22 cellular contexts compared by ENCODE assay signal in genomic region chr19:4578552-4579248, GRCh38. TPM values are rescaled to one million over a fixed set of nuclear protein-coding genes. Genes with fewer than 3 reads are reported as not detected.
DNase-seq lines count a peak whose midpoint lies in the region; ATAC-seq, FAIRE-seq and TF ChIP-seq lines count a peak whose summit lies in the region.
"Had no signal": no experiment of that assay in that cellular context is flagged by ENCODE, and none has a peak within 500 bp of the region (broad histone marks: within the 10 kb centered on the region; RNA-seq: fewer than 3 reads in every experiment).

No MANE protein-coding gene starts in this region.

- CTCF ChIA-PET in SK-N-SH (lab: Yijun Ruan, JAX) (interaction anchor here (1.2 to 6.0 kb wide), 5 partner anchors 11 to 57 kb away, joined by 4 to 58 read pairs (median 4); no protein-coding TSS in a partner anchor), K562 (lab: Yijun Ruan, JAX; ENCODE audit: low intra/inter-chr PET ratio) (no interaction called here), PC-3 (lab: Charles Lee) (interaction anchor here (0.7 kb wide), 1 partner anchor 11 kb away, joined by 4 read pairs; no protein-coding TSS in a partner anchor)

- H3K36me3 Mint-ChIP-seq in nephron (ENCODE audit: low read depth), result no peaks in the 10 kb centered on the region

- ATAC-seq in SK-N-SH treated with all-trans-retinoic acid at 6 μM for 48 hours, result no peak
- no peak for ATAC-seq in K562
- no peak for ATAC-seq in PC-3

- H3K27ac Mint-ChIP-seq in nephron, result peak overlapping the region in 1 of 3 experiments; percentile 51

- H3K9me2 ChIP-seq in SK-N-SH, result no peaks in the 10 kb centered on the region
- H3K9me2 ChIP-seq in PC-3 (replicated peaks; ENCODE audit: low read length), result no peaks in the 10 kb centered on the region

- H3K9me3 Mint-ChIP-seq in nephron, result no peaks in the 10 kb centered on the region

- no peak for FAIRE-seq in K562 (lab: Jason Lieb, UNC)
- FAIRE-seq: H54 had no signal

- no peaks in the 10 kb centered on the region for H3K9me1 ChIP-seq in K562 (ENCODE audit: control insufficient read depth, insufficient read depth, low read length)

- intact Hi-C loops in K562 (cut with micrococcal nuclease), result no loop called here
- intact Hi-C loops in PC-3 (cut with micrococcal nuclease), result loop anchor here (5.0 kb wide), 1 partner anchor 54 kb away; no protein-coding TSS in a partner anchor

- TF ChIP-seq POLR2A in K562 (conservative IDR thresholded peaks at IDR 0.05), result no peak

- H3K27me3 ChIP-seq in SK-N-SH (ENCODE audit: insufficient read depth), result peaks cover 14% of the 10 kb centered on the region; the same call in 1 of the 2 replicates
- no peaks in the 10 kb centered on the region for H3K27me3 ChIP-seq in K562 (ENCODE audit: control insufficient read depth in 2 of 2, insufficient read depth in 2 of 2, low read length in 2 of 2)
- H3K27me3 ChIP-seq in PC-3 (ENCODE audit: low read length), result peaks cover 7% of the 10 kb centered on the region; the same call in 1 of the 2 replicates

- no peak overlapping the region for H3K4me2 ChIP-seq in SK-N-SH
- no peak overlapping the region for H3K4me2 ChIP-seq in K562 (ENCODE audit: insufficient read depth, low read length)
- H3K4me2 ChIP-seq in PC-3 (ENCODE audit: low read length), result no peak overlapping the region
- H3K4me2 ChIP-seq: BLaER1 treated with 17β-estradiol and CSF1 and Interleukin-3, amounts not matched to agents 10 nM and 100 nM; KMS-11; PC-9 had no signal

- no peak overlapping the region for H2AFZ ChIP-seq in SK-N-SH (ENCODE audit: low read depth)
- H2AFZ ChIP-seq in K562 (ENCODE audit: low read depth, low read length), result no peak overlapping the region
- no peak overlapping the region for H2AFZ ChIP-seq in PC-3 (ENCODE audit: low read length)
- H2AFZ ChIP-seq: PC-9 had no signal

- TF ChIP-seq CTCF in SK-N-SH (IDR thresholded peaks at IDR 0.05), result no peak
- no peak for TF ChIP-seq CTCF in K562 (IDR thresholded peaks at IDR 0.05 in 2 of 3, conservative IDR thresholded peaks at IDR 0.05 in 1 of 3; ENCODE audit: insufficient read depth in 2 of 3, low read depth in 1 of 3, low read length in 3 of 3)
- no peak for TF ChIP-seq CTCF in nephron (IDR thresholded peaks at IDR 0.05; ENCODE audit: unreplicated experiment in 3 of 3)
- no peak for TF ChIP-seq CTCF in PC-3 (conservative IDR thresholded peaks at IDR 0.05; ENCODE audit: low read depth, low read length)

- WGBS in SK-N-SH (ENCODE audit: low lambda C conversion rate), result 27% methylated on average over 11 of the region's 11 CpGs
- 42% methylated on average over 10 of the region's 11 CpGs for WGBS in K562 (ENCODE audit: insufficient coverage, low coverage, missing lambda C conversion rate)

- peak overlapping the region; percentile 78 to 83 (median 82) for H3K4me3 Mint-ChIP-seq in nephron

- TF ChIP-seq EP300 in SK-N-SH (IDR thresholded peaks at IDR 0.05; ENCODE audit: borderline replicate concordance in 1 of 2, low read depth in 1 of 2, low read length in 1 of 2), result no peak
- no peak for TF ChIP-seq EP300 in K562 (IDR thresholded peaks at IDR 0.05; ENCODE audit: low read length)

- POLR2A ChIA-PET in SK-N-SH (lab: Yijun Ruan, JAX) (no interaction called here), K562 (lab: Yijun Ruan, JAX) (interaction anchor here (0.7 kb wide), 1 partner anchor 57 kb away, joined by 3 read pairs; no protein-coding TSS in a partner anchor), PC-3 (lab: Charles Lee; ENCODE audit: unreplicated experiment) (no interaction called here)

- in situ Hi-C loops in K562 (cut with MboI), result loop anchor here (5.0 to 10.0 kb wide), 2 partner anchors 59 to 216 kb away; partner anchors contain the start of genes FEM1A and TNFAIP8L1

- H3K9me3 ChIP-seq in SK-N-SH (no peaks in the 10 kb centered on the region), K562 (replicated peaks; ENCODE audit: control insufficient read depth, insufficient read depth, low read depth, low read length) (no peaks in the 10 kb centered on the region), PC-3 (ENCODE audit: low read length) (no peaks in the 10 kb centered on the region)
- H3K9me3 ChIP-seq: BLaER1 treated with 17β-estradiol and CSF1 and Interleukin-3, amounts not matched to agents 10 nM and 100 nM; SJSA1 had no signal

- no peaks in the 10 kb centered on the region for H3K79me2 ChIP-seq in SK-N-SH (ENCODE audit: insufficient read depth)
- H3K79me2 ChIP-seq in K562 (ENCODE audit: control insufficient read depth, insufficient read depth, low read length), result no peaks in the 10 kb centered on the region
- no peaks in the 10 kb centered on the region for H3K79me2 ChIP-seq in PC-3 (ENCODE audit: low read length)

- no peaks in the 10 kb centered on the region for H3K36me3 ChIP-seq in SK-N-SH (replicated peaks in 1 of 2; ENCODE audit: control insufficient read depth in 1 of 2, insufficient read depth in 2 of 2, low read length in 1 of 2)
- no peaks in the 10 kb centered on the region for H3K36me3 ChIP-seq in K562 (ENCODE audit: control insufficient read depth, insufficient read depth, low read length)
- H3K36me3 ChIP-seq in PC-3 (ENCODE audit: low read depth, low read length), result no peaks in the 10 kb centered on the region
- H3K36me3 ChIP-seq: BLaER1 treated with 17β-estradiol and CSF1 and Interleukin-3, amounts not matched to agents 10 nM and 100 nM; SJSA1 had no signal

- BruUV-seq in K562 (replicated peaks; lab: Mats Ljungman, UMichigan), result no TSS peak
- no TSS peak for BruUV-seq in PC-3 (replicated peaks; lab: Mats Ljungman, UMichigan)

- no peak overlapping the region for H3K27ac ChIP-seq in SK-N-SH (ENCODE audit: low read depth in 2 of 2, low read length in 1 of 2)
- no peak overlapping the region for H3K27ac ChIP-seq in K562 (ENCODE audit: extremely low read depth, low read depth, low read length)
- no peak overlapping the region for H3K27ac ChIP-seq in PC-3 (ENCODE audit: low read length)
- H3K27ac ChIP-seq: BLaER1 treated with 17β-estradiol and CSF1 and Interleukin-3, amounts not matched to agents 10 nM and 100 nM; KMS-11; PC-9; SJSA1 had no signal

- TF ChIP-seq RAD21 in SK-N-SH (IDR thresholded peaks at IDR 0.05; ENCODE audit: low read length) (no peak), K562 (CRISPR knock-in tag; conservative IDR thresholded peaks at IDR 0.05 in 1 of 2, IDR thresholded peaks at IDR 0.05 in 1 of 2) (no peak)

- H3K9ac ChIP-seq in SK-N-SH, result no peak overlapping the region
- H3K9ac ChIP-seq in K562 (ENCODE audit: insufficient read depth in 1 of 2, low read depth in 2 of 2, low read length in 2 of 2), result no peak overlapping the region
- no peak overlapping the region for H3K9ac ChIP-seq in PC-3 (ENCODE audit: low read length)
- H3K9ac ChIP-seq: BLaER1 treated with 17β-estradiol and CSF1 and Interleukin-3, amounts not matched to agents 10 nM and 100 nM; KMS-11 had no signal

- H3K4me3 ChIP-seq in SK-N-SH (ENCODE audit: low read depth in 2 of 2, low read length in 1 of 2), result no peak overlapping the region
- no peak overlapping the region for H3K4me3 ChIP-seq in K562
- H3K4me3 ChIP-seq in PC-3 (ENCODE audit: low read length), result no peak overlapping the region
- H3K4me3 ChIP-seq: BLaER1 treated with 17β-estradiol and CSF1 and Interleukin-3, amounts not matched to agents 10 nM and 100 nM; PC-9; SJSA1 had no signal

- peaks cover 34% of the 10 kb centered on the region for H3K4me1 Mint-ChIP-seq in nephron

- peaks cover 20% of the 10 kb centered on the region for H3F3A ChIP-seq in SK-N-SH (replicated peaks; ENCODE audit: insufficient read depth)
- H3F3A ChIP-seq in PC-3 (ENCODE audit: low read length, unreplicated experiment), result no peaks in the 10 kb centered on the region

- H3K27me3 Mint-ChIP-seq in nephron (ENCODE audit: low read depth), result peaks cover 26% of the 10 kb centered on the region

- H3K4me1 ChIP-seq in SK-N-SH (ENCODE audit: control insufficient read depth in 1 of 2, insufficient read depth in 2 of 2, low read depth in 1 of 2, low read length in 1 of 2), result no peaks in the 10 kb centered on the region; a peak in 1 of 4 replicates
- H3K4me1 ChIP-seq in K562 (replicated peaks in 1 of 2; ENCODE audit: control insufficient read depth in 2 of 2, insufficient read depth in 2 of 2, low read length in 2 of 2), result peaks cover 28 to 62% of the 10 kb centered on the region in 2 experiments
- peaks cover 20% of the 10 kb centered on the region for H3K4me1 ChIP-seq in PC-3 (ENCODE audit: insufficient read depth, low read length)

- DNase-seq in SK-N-SH (peak; percentile 24), K562 (ENCODE audit: extremely low read depth in 1 of 4, low spot score in 3 of 4) (no peak), DMS153 (lab: John Stamatoyannopoulos, UW) (no peak), PC-3 (no peak), occipital lobe (lab: John Stamatoyannopoulos, UW) (no peak), SW480 (ENCODE audit: low spot score) (no peak)
- DNase-seq: DMS 273 treated with DMSO at 0.1 percent for 48 hours, EL, NCI-H1092, NCI-H146, NCI-H2081, NCI-H748 treated with DMSO at 0.1 percent for 48 hours had no signal

- H4K20me1 ChIP-seq in SK-N-SH (ENCODE audit: insufficient read depth), result no peaks in the 10 kb centered on the region
- peaks cover 4% of the 10 kb centered on the region for H4K20me1 ChIP-seq in K562 (replicated peaks; ENCODE audit: control insufficient read depth, insufficient read depth, low read length)
- H4K20me1 ChIP-seq in PC-3 (ENCODE audit: low read length), result no peaks in the 10 kb centered on the region

RNA-seq across cellular contexts. Expression of gene SEMA6B, which starts 19.2 kb away (rescaled TPM):
- polyA plus RNA-seq in SK-N-SH (2012; rRNA removed), result 2.0 and 3.7 TPM in 2 replicates
- 1.2 and 1.9 TPM in 2 replicates for polyA plus RNA-seq in SK-N-SH (2012; cell fraction: cytosol; rRNA removed)
- polyA plus RNA-seq in SK-N-SH (2012; cell fraction: nucleus; rRNA removed), result 1.6 and 1.9 TPM in 2 replicates
- total RNA-seq in K562 (2011; cell fraction: chromatin; rRNA removed; ENCODE audit: low replicate concordance), result 3.4 and 12.9 TPM in 2 replicates
- 12.9 and 13.2 TPM in 2 replicates for total RNA-seq in K562 (2011; cell fraction: nucleolus; rRNA removed)
- 9.3 and 10.5 TPM in 2 replicates for total RNA-seq in K562 (2011; cell fraction: nucleoplasm; rRNA removed)
- total RNA-seq in K562 (2014; rRNA removed), result 2.5 and 2.7 TPM in 2 replicates
- 0.57 and 0.65 TPM in 2 replicates for total RNA-seq in K562 (2014; rRNA removed; fragmentation: Illumina TruSeq; extraction: Trizol)
- total RNA-seq in K562 (2015; rRNA removed; fragmentation: Illumina TruSeq; extraction: Trizol), result 0.83 and 1.1 TPM in 2 replicates
- total RNA-seq in K562 (2021), result 3.7 and 4.6 TPM in 2 replicates
- polyA plus RNA-seq in K562 (2011; rRNA removed), result 2.6 and 4.9 TPM in 2 replicates
- 6.8 and 8.8 TPM in 2 replicates for polyA plus RNA-seq in K562 (2011; cell fraction: cytosol; rRNA removed)
- polyA plus RNA-seq in K562 (2011; cell fraction: nucleus; rRNA removed), result 7.2 and 8.1 TPM in 2 replicates
- polyA plus RNA-seq in K562 (2012), result 1.3 and 1.6 TPM in 2 replicates
- polyA plus RNA-seq in K562 (2014; fragmentation: Illumina TruSeq; extraction: Trizol), result 1.4 and 2.7 TPM in 2 replicates
- polyA plus RNA-seq in K562 (2014; fragmentation: Nextera tagmentation; extraction: Ambion mirVana), result not detected
- polyA plus RNA-seq in K562 (2014; rRNA removed), result 1.7 and 3.8 TPM in 2 replicates
- 5.1 and 7.6 TPM in 2 replicates for polyA minus RNA-seq in K562 (2011; rRNA and poly(A)+ RNA removed)
- 9.4 and 13.2 TPM in 2 replicates for polyA minus RNA-seq in K562 (2011; cell fraction: cytosol; rRNA and poly(A)+ RNA removed)
- 4.4 and 7.0 TPM in 2 replicates for polyA minus RNA-seq in K562 (2011; cell fraction: nucleus; rRNA and poly(A)+ RNA removed)
- 7.3 and 9.0 TPM in 2 replicates for total RNA-seq in PC-3 (2014; rRNA removed)
- total RNA-seq in occipital lobe, result 32.0 TPM

RNA-seq across cellular contexts. Expression of gene LRG1, which starts 38.9 kb away (rescaled TPM):
- polyA plus RNA-seq in SK-N-SH (2012; rRNA removed), result 0.12 and 0.23 TPM in 2 replicates
- 0.10 and 0.14 TPM in 2 replicates for polyA plus RNA-seq in SK-N-SH (2012; cell fraction: cytosol; rRNA removed)
- 0.02 and 0.05 TPM in 2 replicates for polyA plus RNA-seq in SK-N-SH (2012; cell fraction: nucleus; rRNA removed)
- 5.0 and 14.6 TPM in 2 replicates for total RNA-seq in K562 (2011; cell fraction: chromatin; rRNA removed; ENCODE audit: low replicate concordance)
- 18.2 and 23.3 TPM in 2 replicates for total RNA-seq in K562 (2011; cell fraction: nucleolus; rRNA removed)
- 12.4 and 14.4 TPM in 2 replicates for total RNA-seq in K562 (2011; cell fraction: nucleoplasm; rRNA removed)
- total RNA-seq in K562 (2014; rRNA removed), result 8.4 and 10.6 TPM in 2 replicates
- total RNA-seq in K562 (2014; rRNA removed; fragmentation: Illumina TruSeq; extraction: Trizol), result 3.8 and 4.6 TPM in 2 replicates
- total RNA-seq in K562 (2015; rRNA removed; fragmentation: Illumina TruSeq; extraction: Trizol), result 9.4 and 9.5 TPM in 2 replicates
- total RNA-seq in K562 (2021), result 11.5 and 11.7 TPM in 2 replicates
- polyA plus RNA-seq in K562 (2011; rRNA removed), result 10.9 and 11.9 TPM in 2 replicates
- 15.4 and 23.9 TPM in 2 replicates for polyA plus RNA-seq in K562 (2011; cell fraction: cytosol; rRNA removed)
- polyA plus RNA-seq in K562 (2011; cell fraction: nucleus; rRNA removed), result 2.7 and 3.4 TPM in 2 replicates
- 9.0 and 20.7 TPM in 2 replicates for polyA plus RNA-seq in K562 (2012)
- 8.7 and 12.6 TPM in 2 replicates for polyA plus RNA-seq in K562 (2014; fragmentation: Illumina TruSeq; extraction: Trizol)
- 1 to 10 TPM; 1.5 to 5.1 TPM for polyA plus RNA-seq in K562 (2014; fragmentation: Nextera tagmentation; extraction: Ambion mirVana)
- polyA plus RNA-seq in K562 (2014; rRNA removed), result 11.9 and 12.3 TPM in 2 replicates
- 3.2 and 3.6 TPM in 2 replicates for polyA minus RNA-seq in K562 (2011; rRNA and poly(A)+ RNA removed)
- 6.2 and 7.6 TPM in 2 replicates for polyA minus RNA-seq in K562 (2011; cell fraction: cytosol; rRNA and poly(A)+ RNA removed)
- 1.2 and 2.6 TPM in 2 replicates for polyA minus RNA-seq in K562 (2011; cell fraction: nucleus; rRNA and poly(A)+ RNA removed)
- 0.23 and 0.51 TPM in 2 replicates for total RNA-seq in PC-3 (2014; rRNA removed)
- total RNA-seq in occipital lobe, result not detected
- total RNA-seq: SJSA1 had no signal

RNA-seq across cellular contexts. Expression of gene PLIN5, which starts 43.7 kb away (rescaled TPM):
- polyA plus RNA-seq in SK-N-SH (2012; rRNA removed) (0.59 and 0.68 TPM in 2 replicates), K562 (2011; rRNA removed) (1.3 and 1.6 TPM in 2 replicates), K562 (2014; fragmentation: Illumina TruSeq; extraction: Trizol) (0.54 and 0.62 TPM in 2 replicates), K562 (2014; fragmentation: Nextera tagmentation; extraction: Ambion mirVana) (under 1 TPM; 0.04 TPM), K562 (2014; rRNA removed) (0.85 and 0.94 TPM in 2 replicates)
- 0.19 and 0.25 TPM in 2 replicates for polyA plus RNA-seq in SK-N-SH (2012; cell fraction: cytosol; rRNA removed)
- polyA plus RNA-seq in SK-N-SH (2012; cell fraction: nucleus; rRNA removed), result 3.6 and 5.9 TPM in 2 replicates
- total RNA-seq in K562 (2011; cell fraction: chromatin; rRNA removed; ENCODE audit: low replicate concordance), result 8.0 and 24.6 TPM in 2 replicates
- total RNA-seq in K562 (2011; cell fraction: nucleolus; rRNA removed), result 11.3 and 12.8 TPM in 2 replicates
- total RNA-seq in K562 (2011; cell fraction: nucleoplasm; rRNA removed), result 10.8 and 12.9 TPM in 2 replicates
- total RNA-seq in K562 (2014; rRNA removed) (0.50 and 0.86 TPM in 2 replicates), K562 (2014; rRNA removed; fragmentation: Illumina TruSeq; extraction: Trizol) (0.15 and 0.26 TPM in 2 replicates), K562 (2015; rRNA removed; fragmentation: Illumina TruSeq; extraction: Trizol) (0.07 TPM in 1 of 2 replicates, not detected in the other), K562 (2021) (1.3 TPM in 2 replicates), PC-3 (2014; rRNA removed) (1.2 and 3.3 TPM in 2 replicates), occipital lobe (2.0 TPM)
- polyA plus RNA-seq in K562 (2011; cell fraction: cytosol; rRNA removed), result 1.0 and 1.3 TPM in 2 replicates
- 3.6 and 9.2 TPM in 2 replicates for polyA plus RNA-seq in K562 (2011; cell fraction: nucleus; rRNA removed)
- 0.50 and 0.51 TPM in 2 replicates for polyA plus RNA-seq in K562 (2012)
- polyA minus RNA-seq in K562 (2011; rRNA and poly(A)+ RNA removed), result 0.81 and 1.5 TPM in 2 replicates
- polyA minus RNA-seq in K562 (2011; cell fraction: cytosol; rRNA and poly(A)+ RNA removed), result 0.95 TPM in 1 of 2 replicates, not detected in the other
- polyA minus RNA-seq in K562 (2011; cell fraction: nucleus; rRNA and poly(A)+ RNA removed), result 2.0 and 2.8 TPM in 2 replicates
- total RNA-seq: A172, M059J, NCI-H460, SJSA1 had no signal
